In the genomic region with DNA sequence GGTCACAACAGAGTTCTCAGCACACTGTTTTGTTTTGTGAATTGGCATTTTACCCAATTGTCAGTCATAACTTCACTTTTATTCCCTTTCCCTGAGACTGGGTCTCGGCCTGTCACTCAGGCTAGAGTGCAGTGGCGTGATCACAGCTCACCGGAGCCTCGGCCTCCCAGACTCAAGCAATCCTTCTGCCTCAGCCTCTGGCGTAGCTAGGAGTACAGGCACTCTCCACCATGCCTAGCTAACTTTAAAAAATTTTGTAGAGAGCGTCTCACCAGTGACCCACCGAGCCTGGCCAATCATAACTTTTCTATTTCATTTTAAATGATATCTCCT, we compare ENCODE assay signal across 1 cellular context.
TF ChIP-seq lines count a peak whose summit lies in the region.

No MANE protein-coding gene starts in this region.

TF ChIP-seq in GM23338, 12 proteins besides CTCF, POLR2A, EP300 and RAD21:
- TF ChIP-seq ZNF462 (CRISPR knock-in tag; IDR thresholded peaks at IDR 0.05), result no peak
- no peak for TF ChIP-seq REST (IDR thresholded peaks at IDR 0.05; ENCODE audit: unreplicated experiment)
- TF ChIP-seq, protein P1, sequence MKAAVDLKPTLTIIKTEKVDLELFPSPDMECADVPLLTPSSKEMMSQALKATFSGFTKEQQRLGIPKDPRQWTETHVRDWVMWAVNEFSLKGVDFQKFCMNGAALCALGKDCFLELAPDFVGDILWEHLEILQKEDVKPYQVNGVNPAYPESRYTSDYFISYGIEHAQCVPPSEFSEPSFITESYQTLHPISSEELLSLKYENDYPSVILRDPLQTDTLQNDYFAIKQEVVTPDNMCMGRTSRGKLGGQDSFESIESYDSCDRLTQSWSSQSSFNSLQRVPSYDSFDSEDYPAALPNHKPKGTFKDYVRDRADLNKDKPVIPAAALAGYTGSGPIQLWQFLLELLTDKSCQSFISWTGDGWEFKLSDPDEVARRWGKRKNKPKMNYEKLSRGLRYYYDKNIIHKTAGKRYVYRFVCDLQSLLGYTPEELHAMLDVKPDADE (IDR thresholded peaks at IDR 0.05), result no peak
- no peak for TF ChIP-seq STAT1 (IDR thresholded peaks at IDR 0.05; ENCODE audit: unreplicated experiment)
- TF ChIP-seq POLR2AphosphoS5 (IDR thresholded peaks at IDR 0.05; ENCODE audit: low read depth), result no peak
- no peak for TF ChIP-seq EZH2 (IDR thresholded peaks at IDR 0.05; ENCODE audit: low read depth, unreplicated experiment)
- TF ChIP-seq EZH2phosphoT487 (IDR thresholded peaks at IDR 0.05; ENCODE audit: unreplicated experiment), result no peak
- no peak for TF ChIP-seq CREB1 (CRISPR knock-in tag; IDR thresholded peaks at IDR 0.05; ENCODE audit: low read depth)
- no peak for TF ChIP-seq ZNF114 (CRISPR knock-in tag; IDR thresholded peaks at IDR 0.05)
- no peak for TF ChIP-seq NANOG (IDR thresholded peaks at IDR 0.05; ENCODE audit: borderline replicate concordance)
- no peak for TF ChIP-seq ZNF331 (CRISPR knock-in tag; IDR thresholded peaks at IDR 0.05; ENCODE audit: low read depth)
- TF ChIP-seq JUNB (IDR thresholded peaks at IDR 0.05; ENCODE audit: unreplicated experiment), result no peak
